In the genomic region with DNA sequence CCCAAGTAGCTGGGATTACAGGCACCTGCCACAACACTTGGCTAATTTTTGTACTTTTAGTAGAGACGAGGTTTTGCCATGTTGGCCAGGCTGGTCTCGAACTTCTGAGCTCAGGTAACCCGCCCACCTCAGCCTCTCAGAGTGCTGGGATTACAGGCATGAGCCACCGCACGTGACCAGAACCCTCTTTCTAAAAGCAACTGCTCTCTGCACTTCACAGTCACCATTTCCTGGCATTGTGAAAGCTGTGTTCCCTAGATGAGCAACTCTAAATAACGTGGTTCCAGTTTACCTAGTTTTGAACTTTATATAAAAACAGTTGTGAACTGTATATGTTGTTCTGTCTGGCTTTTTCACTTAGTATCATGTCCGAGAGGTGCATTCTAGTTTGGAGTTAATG, we compare ENCODE assay signal across 10 cellular contexts.
A peak's percentile ranks its signal among the peaks of the same experiment; 100 is the strongest.
DNase-seq lines count a peak whose midpoint lies in the region; ATAC-seq, FAIRE-seq and TF ChIP-seq lines count a peak whose summit lies in the region.
"Had no signal": no experiment of that assay in that cellular context is flagged by ENCODE, and none has a peak within 500 bp of the region (broad histone marks: within the 10 kb centered on the region; RNA-seq: fewer than 3 reads in every experiment).

No MANE protein-coding gene starts in this region.

- H3K27ac Mint-ChIP-seq in activated CD4-positive, alpha-beta T cell treated with anti-CD3 and anti-CD28 coated beads, Interleukin-2, amount 10 ng/mL, durations not matched to agents 24 days and 14 days = peak overlapping the region; percentile 87
- peak overlapping the region; percentile 27; the same call in 1 of the 2 replicates for H3K27ac Mint-ChIP-seq in WTC11
- H3K27ac Mint-ChIP-seq: nephron progenitor cell had no signal

- FAIRE-seq in endothelial cell of umbilical vein (lab: Jason Lieb, UNC) = peak; percentile 90

- TF ChIP-seq POLR2A in endothelial cell of umbilical vein (IDR thresholded peaks at IDR 0.05; ENCODE audit: low read depth, low read length) (no peak), transverse colon (IDR thresholded peaks at IDR 0.05) (no peak)

- BruUV-seq in endothelial cell of umbilical vein (replicated peaks; lab: Mats Ljungman, UMichigan) = no TSS peak

- intact Hi-C loops in activated CD4-positive, alpha-beta T cell treated with anti-CD3 and anti-CD28 coated beads, Interleukin-2, amount 10 ng/mL, durations not matched to agents 24 days and 14 days (cut with micrococcal nuclease) = no loop called here
- intact Hi-C loops in endothelial cell of umbilical vein (cut with micrococcal nuclease) (loop anchor here (1.0 kb wide), 1 partner anchor 20 kb away; no protein-coding TSS in a partner anchor), transverse colon (cut with DNase I; ENCODE audit: low total_unique reads) (loop anchor here (5.0 kb wide), 1 partner anchor 98 kb away; no protein-coding TSS in a partner anchor)

- no peaks in the 10 kb centered on the region for H3K9me3 Mint-ChIP-seq in activated CD4-positive, alpha-beta T cell treated with anti-CD3 and anti-CD28 coated beads, Interleukin-2, amount 10 ng/mL, durations not matched to agents 24 days and 14 days
- no peaks in the 10 kb centered on the region for H3K9me3 Mint-ChIP-seq in WTC11
- H3K9me3 Mint-ChIP-seq: nephron progenitor cell had no signal

- no peak for ATAC-seq in WTC11
- no peak for ATAC-seq in HG02571 (IDR thresholded peaks at IDR 0.05; ENCODE audit: unreplicated experiment)
- ATAC-seq in HG03097 (IDR thresholded peaks at IDR 0.05; ENCODE audit: low FRiP score, unreplicated experiment) = no peak

- H4K20me1 ChIP-seq in endothelial cell of umbilical vein (replicated peaks; ENCODE audit: control insufficient read depth, extremely low read depth, insufficient read depth, low read length) = no peaks in the 10 kb centered on the region

- H3K9ac ChIP-seq in endothelial cell of umbilical vein (replicated peaks; ENCODE audit: extremely low read depth, insufficient read depth, low read length) = peak overlapping the region; percentile 39

- no peaks in the 10 kb centered on the region for H3K9me1 ChIP-seq in endothelial cell of umbilical vein (replicated peaks; ENCODE audit: control insufficient read depth, extremely low read depth, insufficient read depth, low read length)

- H3K27ac ChIP-seq in endothelial cell of umbilical vein (ENCODE audit: insufficient read depth, low read depth, low read length) = peak overlapping the region; percentile 79
- peak overlapping the region; percentile 17 to 77 (median 62) for H3K27ac ChIP-seq in transverse colon

- H2AFZ ChIP-seq in endothelial cell of umbilical vein (ENCODE audit: low read depth, low read length) = no peak overlapping the region

- H3K4me3 ChIP-seq in endothelial cell of umbilical vein (replicated peaks in 1 of 3; ENCODE audit: insufficient read depth in 1 of 3, low read depth in 1 of 3, low read length in 3 of 3) (no peak overlapping the region), transverse colon (no peak overlapping the region)

- H3K4me1 ChIP-seq in endothelial cell of umbilical vein (ENCODE audit: control insufficient read depth, extremely low read depth, insufficient read depth, low read length) = peaks cover 29% of the 10 kb centered on the region
- peaks cover 0 to 32% (median 12%) of the 10 kb centered on the region in 4 donors for H3K4me1 ChIP-seq in transverse colon

- H3K4me3 Mint-ChIP-seq in activated CD4-positive, alpha-beta T cell treated with anti-CD3 and anti-CD28 coated beads, Interleukin-2, amount 10 ng/mL, durations not matched to agents 24 days and 14 days = peak overlapping the region; percentile 62
- no peak overlapping the region for H3K4me3 Mint-ChIP-seq in WTC11
- H3K4me3 Mint-ChIP-seq: nephron progenitor cell had no signal

- CTCF ChIA-PET in WTC11 (lab: Charles Lee) = interaction anchor here (1.0 kb wide), 1 partner anchor 157 kb away, joined by 3 read pairs; no protein-coding TSS in a partner anchor
- CTCF ChIA-PET in endothelial cell of umbilical vein (lab: Charles Lee) = interaction anchor here (0.8 to 4.5 kb wide), 9 partner anchors 10 to 158 kb away, joined by 3 to 26 read pairs (median 3); no protein-coding TSS in a partner anchor

- no peaks in the 10 kb centered on the region for H3K36me3 ChIP-seq in endothelial cell of umbilical vein (ENCODE audit: control insufficient read depth in 2 of 2, extremely low read depth in 1 of 2, insufficient read depth in 2 of 2, low read length in 2 of 2)
- no peaks in the 10 kb centered on the region for H3K36me3 ChIP-seq in transverse colon

- 57 to 79% methylated on average over 2 to 7 of the region's 7 CpGs for WGBS in transverse colon (ENCODE audit: low coverage in 1 of 2), 2 donors

- in situ Hi-C loops in transverse colon (cut with MboI; ENCODE audit: low pct_ligation_motif_present in 1 of 4, low pct_unique_long_range_greater_than_20kb in 1 of 4, low sequenced_read_pairs in 3 of 4) = no loop called here

- peaks cover 17% of the 10 kb centered on the region for H3K4me1 Mint-ChIP-seq in activated CD4-positive, alpha-beta T cell treated with anti-CD3 and anti-CD28 coated beads, Interleukin-2, amount 10 ng/mL, durations not matched to agents 24 days and 14 days
- peaks cover 35% of the 10 kb centered on the region for H3K4me1 Mint-ChIP-seq in WTC11

- dilution Hi-C loops in endothelial cell of umbilical vein (cut with MboI; ENCODE audit: extremely low pct_ligation_motif_present, low sequenced_read_pairs) = no loop called here

- H3K9me3 ChIP-seq in endothelial cell of umbilical vein (replicated peaks; ENCODE audit: control insufficient read depth, insufficient read depth, low read length) (no peaks in the 10 kb centered on the region), transverse colon (no peaks in the 10 kb centered on the region)

- TF ChIP-seq CTCF in WTC11 (IDR thresholded peaks at IDR 0.05) (no peak), endothelial cell of umbilical vein (IDR thresholded peaks at IDR 0.05; ENCODE audit: extremely low read depth in 1 of 2, insufficient read depth in 1 of 2, low read depth in 1 of 2, low read length in 2 of 2) (no peak), transverse colon (IDR thresholded peaks at IDR 0.05) (no peak)

- DNase-seq in activated CD4-positive, alpha-beta T cell treated with anti-CD3 and anti-CD28 coated beads, Interleukin-2, amount 10 ng/mL, durations not matched to agents 24 days and 14 days = peak; percentile 77
- no peak for DNase-seq in activated CD4-positive, alpha-beta T cell treated with anti-CD3 and anti-CD28 coated beads, Interleukin-2, amount 50 U/mL, for 1 hour
- DNase-seq in WTC11 (ENCODE audit: low spot score) (no peak), endothelial cell of umbilical vein (ENCODE audit: low read depth, low spot score) (peak; percentile 85), transverse colon (no peak), amniotic stem cell (lab: John Stamatoyannopoulos, UW) (no peak)
- DNase-seq: activated CD8-positive, alpha-beta memory T cell treated with anti-CD3 and anti-CD28 coated beads, Interleukin-2, amount 50 U/mL, for 48 hours; nephron progenitor cell had no signal

- H3K4me2 ChIP-seq in endothelial cell of umbilical vein (ENCODE audit: insufficient read depth, low read length) = peak overlapping the region; percentile 48

- POLR2A ChIA-PET in WTC11 (lab: Charles Lee) = no interaction called here
- POLR2A ChIA-PET in endothelial cell of umbilical vein (lab: Charles Lee) = interaction anchor here (0.7 to 1.1 kb wide), 2 partner anchors 57 to 154 kb away, joined by 6 to 7 read pairs; partner anchors contain the start of gene WDR87

- no peaks in the 10 kb centered on the region for H3K36me3 Mint-ChIP-seq in activated CD4-positive, alpha-beta T cell treated with anti-CD3 and anti-CD28 coated beads, Interleukin-2, amount 10 ng/mL, durations not matched to agents 24 days and 14 days (ENCODE audit: low read depth)
- H3K36me3 Mint-ChIP-seq in WTC11 = no peaks in the 10 kb centered on the region

- no peaks in the 10 kb centered on the region for H3K27me3 ChIP-seq in endothelial cell of umbilical vein (ENCODE audit: control insufficient read depth in 2 of 2, insufficient read depth in 2 of 2, low read length in 2 of 2)
- no peaks in the 10 kb centered on the region for H3K27me3 ChIP-seq in transverse colon

- no peaks in the 10 kb centered on the region for H3K27me3 Mint-ChIP-seq in activated CD4-positive, alpha-beta T cell treated with anti-CD3 and anti-CD28 coated beads, Interleukin-2, amount 10 ng/mL, durations not matched to agents 24 days and 14 days
- H3K27me3 Mint-ChIP-seq in WTC11 (ENCODE audit: low read depth) = no peaks in the 10 kb centered on the region

- TF ChIP-seq EP300 in transverse colon (IDR thresholded peaks at IDR 0.05; ENCODE audit: low read depth) = no peak

- peaks cover 6% of the 10 kb centered on the region for H3K79me2 ChIP-seq in endothelial cell of umbilical vein (ENCODE audit: control insufficient read depth, insufficient read depth, low read length)

TF ChIP-seq in WTC11, 78 proteins besides CTCF, POLR2A, EP300 and RAD21 (continues in another document):
- TF ChIP-seq GRHL2 (CRISPR knock-in tag; IDR thresholded peaks at IDR 0.05; ENCODE audit: insufficient replicate concordance, severe bottlenecking) (no peak), ZNF219 (CRISPR knock-in tag; IDR thresholded peaks at IDR 0.05; ENCODE audit: borderline replicate concordance) (no peak), ATF1 (CRISPR knock-in tag; IDR thresholded peaks at IDR 0.05) (no peak)

TF ChIP-seq in endothelial cell of umbilical vein, 7 proteins besides CTCF, POLR2A, EP300 and RAD21:
- TF ChIP-seq POLR2AphosphoS5 (IDR thresholded peaks at IDR 0.05; ENCODE audit: insufficient read depth, low read depth, low read length) (no peak), MYC (IDR thresholded peaks at IDR 0.05; ENCODE audit: low read depth, low read length) (no peak), EZH2 (IDR thresholded peaks at IDR 0.05; ENCODE audit: borderline replicate concordance, low read depth, low read length, severe bottlenecking) (no peak), FOS (IDR thresholded peaks at IDR 0.05; ENCODE audit: borderline replicate concordance, insufficient read depth, low read length) (peak; percentile 37), GATA2 (IDR thresholded peaks at IDR 0.05; ENCODE audit: insufficient read depth, insufficient read length, low read depth, low read length) (no peak), JUN (IDR thresholded peaks at IDR 0.05; ENCODE audit: borderline replicate concordance, insufficient read depth, insufficient read length, low read depth) (peak; percentile 19)
- TF ChIP-seq, protein P1, sequence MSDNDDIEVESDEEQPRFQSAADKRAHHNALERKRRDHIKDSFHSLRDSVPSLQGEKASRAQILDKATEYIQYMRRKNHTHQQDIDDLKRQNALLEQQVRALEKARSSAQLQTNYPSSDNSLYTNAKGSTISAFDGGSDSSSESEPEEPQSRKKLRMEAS (IDR thresholded peaks at IDR 0.05; ENCODE audit: insufficient read depth, insufficient read length) = peak; percentile 83

Comparison
In these comparisons a context has a peak if more than half of its experiments do, and no peak if none do; other contexts are left out.
1. DNase-seq: peak in activated CD4-positive, alpha-beta T cell treated with anti-CD3 and anti-CD28 coated beads, Interleukin-2, amount 10 ng/mL, durations not matched to agents 24 days and 14 days (single experiment) and endothelial cell of umbilical vein (single experiment); none in activated CD4-positive, alpha-beta T cell treated with anti-CD3 and anti-CD28 coated beads, Interleukin-2, amount 50 U/mL, for 1 hour (single experiment), WTC11 (single experiment), transverse colon (single experiment) and amniotic stem cell (single experiment).